Comparison of ENCODE assay signal across 8 cellular contexts in genomic region chr19:6060600-6061391, GRCh38. TPM values are rescaled to one million over a fixed set of nuclear protein-coding genes. Genes with fewer than 3 reads are reported as not detected.
DNase-seq lines count a peak whose midpoint lies in the region; ATAC-seq and TF ChIP-seq lines count a peak whose summit lies in the region.

No MANE protein-coding gene starts in this region.

- no peak for TF ChIP-seq POLR2A in sigmoid colon (IDR thresholded peaks at IDR 0.05)

- no peak for ATAC-seq in GM18517 (IDR thresholded peaks at IDR 0.05; ENCODE audit: unreplicated experiment)
- no peak for ATAC-seq in GM21717 (IDR thresholded peaks at IDR 0.05; ENCODE audit: unreplicated experiment)
- no peak for ATAC-seq in HG03135 (IDR thresholded peaks at IDR 0.05; ENCODE audit: unreplicated experiment)
- no peak for ATAC-seq in HG03571 (IDR thresholded peaks at IDR 0.05; ENCODE audit: unreplicated experiment)

- CTCF ChIA-PET in activated CD4-positive, alpha-beta memory T cell treated with anti-CD3 and anti-CD28 coated beads for 36 hours (lab: Charles Lee) = interaction anchor here (0.7 to 1.8 kb wide), 2 partner anchors 12 to 67 kb away, joined by 3 to 7 read pairs; no protein-coding TSS in a partner anchor

- 82 to 89% methylated on average over 21 of the region's 21 CpGs for WGBS in sigmoid colon, 2 donors

- peak overlapping the region; percentile 35 for H3K4me3 Mint-ChIP-seq in activated CD4-positive, alpha-beta memory T cell treated with anti-CD3 and anti-CD28 coated beads for 36 hours

- H3K27ac ChIP-seq in epithelial cell of prostate (peak overlapping the region; percentile 64), sigmoid colon (peak overlapping the region; percentile 91 to 95 (median 92))

- H3K4me1 Mint-ChIP-seq in activated CD4-positive, alpha-beta memory T cell treated with anti-CD3 and anti-CD28 coated beads for 36 hours (ENCODE audit: low read depth) = peaks cover 39% of the 10 kb centered on the region

- H3K4me3 ChIP-seq in sigmoid colon = peak overlapping the region in 3 of 4 donors; percentile 10 to 22 (median 13)

- intact Hi-C loops in activated CD4-positive, alpha-beta memory T cell treated with anti-CD3 and anti-CD28 coated beads for 36 hours (cut with micrococcal nuclease) = loop anchor here (2.0 kb wide), 1 partner anchor 50 kb away; the partner anchor contains the start of gene RFX2
- intact Hi-C loops in sigmoid colon (cut with DNase I) = loop anchor here (10.0 kb wide), 1 partner anchor 1086 kb away; no protein-coding TSS in a partner anchor

- POLR2A ChIA-PET in activated CD4-positive, alpha-beta memory T cell treated with anti-CD3 and anti-CD28 coated beads for 36 hours (lab: Charles Lee) = no interaction called here

- TF ChIP-seq CTCF in sigmoid colon (IDR thresholded peaks at IDR 0.05) = no peak

- TF ChIP-seq EP300 in sigmoid colon (IDR thresholded peaks at IDR 0.05) = no peak

- peaks cover 1% of the 10 kb centered on the region for H3K27me3 Mint-ChIP-seq in activated CD4-positive, alpha-beta memory T cell treated with anti-CD3 and anti-CD28 coated beads for 36 hours

- no peaks in the 10 kb centered on the region for H3K9me3 Mint-ChIP-seq in activated CD4-positive, alpha-beta memory T cell treated with anti-CD3 and anti-CD28 coated beads for 36 hours

- H3K4me1 ChIP-seq in sigmoid colon = peaks cover 0 to 99% (median 95%) of the 10 kb centered on the region in 4 donors

- H3K36me3 Mint-ChIP-seq in activated CD4-positive, alpha-beta memory T cell treated with anti-CD3 and anti-CD28 coated beads for 36 hours = no peaks in the 10 kb centered on the region

- no peaks in the 10 kb centered on the region for H3K27me3 ChIP-seq in sigmoid colon

- H3K9me3 ChIP-seq in sigmoid colon = no peaks in the 10 kb centered on the region

- peak; percentile 47 for DNase-seq in HCEC 1CT
- peak; percentile 62 for DNase-seq in activated CD4-positive, alpha-beta memory T cell treated with anti-CD3 and anti-CD28 coated beads for 36 hours
- no peak for DNase-seq in epithelial cell of prostate (ENCODE audit: low read depth, low spot score)
- no peak for DNase-seq in sigmoid colon

- peak overlapping the region; percentile 31 for H3K27ac Mint-ChIP-seq in activated CD4-positive, alpha-beta memory T cell treated with anti-CD3 and anti-CD28 coated beads for 36 hours

- no peaks in the 10 kb centered on the region for H3K36me3 ChIP-seq in sigmoid colon

RNA-seq across cellular contexts. Expression of gene RFX2, which starts 49.5 kb away (rescaled TPM):
- 1 to 10 TPM; 6.5 to 7.9 TPM for total RNA-seq in activated CD4-positive, alpha-beta memory T cell treated with anti-CD3 and anti-CD28 coated beads for 36 hours
- 10 to 100 TPM; 14.3 to 21.2 (median 17.4) TPM for total RNA-seq in sigmoid colon
- polyA plus RNA-seq in sigmoid colon = 1 to 10 TPM; 1.2 to 4.2 (median 3.6) TPM

Comparison
In these comparisons a context has a peak if more than half of its experiments do, and no peak if none do; other contexts are left out.
1. DNase-seq: peak in HCEC 1CT (single experiment) and activated CD4-positive, alpha-beta memory T cell treated with anti-CD3 and anti-CD28 coated beads for 36 hours (single experiment); none in epithelial cell of prostate (single experiment) and sigmoid colon (single experiment).